In the genomic region with DNA sequence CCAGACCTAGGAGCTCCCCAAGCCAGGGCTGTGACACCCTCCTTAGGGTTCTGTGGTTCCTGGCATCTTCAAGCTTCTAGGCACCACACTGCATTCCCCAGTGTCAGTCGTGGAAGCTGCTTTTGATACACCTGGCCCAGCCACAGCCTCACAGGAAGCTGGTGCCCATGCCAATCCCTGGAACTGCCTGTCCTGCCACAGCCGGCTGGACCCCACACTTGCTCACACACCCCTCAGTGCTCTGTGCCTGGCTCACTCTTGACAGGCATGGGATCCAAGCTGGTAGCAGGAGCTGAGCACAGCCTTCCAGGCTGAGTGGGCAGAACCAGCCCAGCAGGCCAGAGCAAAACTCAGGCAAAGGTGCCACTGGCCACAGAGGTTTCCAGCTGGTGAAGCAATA, we compare ENCODE assay signal across 31 cellular contexts. TPM values are rescaled to one million over a fixed set of nuclear protein-coding genes. Genes with fewer than 3 reads are reported as not detected.
DNase-seq lines count a peak whose midpoint lies in the region; ATAC-seq, FAIRE-seq and TF ChIP-seq lines count a peak whose summit lies in the region.
"Had no signal": no experiment of that assay in that cellular context is flagged by ENCODE, and none has a peak within 500 bp of the region (broad histone marks: within the 10 kb centered on the region; RNA-seq: fewer than 3 reads in every experiment).

No MANE protein-coding gene starts in this region.

- no peak for TF ChIP-seq CTCF in natural killer cell (IDR thresholded peaks at IDR 0.05)
- TF ChIP-seq CTCF in kidney (IDR thresholded peaks at IDR 0.05; ENCODE audit: borderline replicate concordance, extremely low read depth, insufficient read depth), result no peak

- no peak overlapping the region for H3K4me3 Mint-ChIP-seq in natural killer cell treated with Interleukin-12 subunit alpha and Interleukin-12 subunit beta and Interleukin-15 and Interleukin-18, amount 100 ng/mL, for 72 hours
- H3K4me3 Mint-ChIP-seq in natural killer cell, result no peak overlapping the region
- H3K4me3 Mint-ChIP-seq in stimulated activated effector memory CD8-positive, alpha-beta T cell treated with anti-CD3 and anti-CD28 coated beads, Interleukin-12 subunit alpha, Interleukin-12 subunit beta, amount 100 ng/mL, for 72 hours, result no peak overlapping the region
- H3K4me3 Mint-ChIP-seq: CD14-positive monocyte; CD4-positive, alpha-beta memory T cell; CD4-positive, CD25-positive, alpha-beta regulatory T cell; CD8-positive, alpha-beta memory T cell had no signal

- no peak overlapping the region for H2BK15ac ChIP-seq in neuronal stem cell (ENCODE audit: low read length)

- ATAC-seq in natural killer cell treated with Interleukin-12 subunit alpha and Interleukin-12 subunit beta and Interleukin-15 and Interleukin-18, amount 100 ng/mL, for 72 hours, result peak; percentile 28 to 54
- ATAC-seq in natural killer cell, result no peak
- peak; percentile 38 for ATAC-seq in stimulated activated effector memory CD8-positive, alpha-beta T cell treated with anti-CD3 and anti-CD28 coated beads, Interleukin-12 subunit alpha, Interleukin-12 subunit beta, amount 100 ng/mL, for 72 hours
- ATAC-seq in HG03521 (IDR thresholded peaks at IDR 0.05; ENCODE audit: unreplicated experiment), result no peak
- ATAC-seq: GM12878 had no signal

- H2AK5ac ChIP-seq in neuronal stem cell (ENCODE audit: low read depth, low read length), result no peak overlapping the region

- no peak overlapping the region for H3K4ac ChIP-seq in neuronal stem cell (ENCODE audit: low read length)

- no peak overlapping the region for H2BK5ac ChIP-seq in neuronal stem cell (ENCODE audit: low read length)

- H2AFZ ChIP-seq in neuronal stem cell (ENCODE audit: low read length), result no peak overlapping the region

- H3K9me3 ChIP-seq in neuronal stem cell (replicated peaks in 1 of 2; ENCODE audit: control insufficient read depth in 2 of 2, insufficient read depth in 1 of 2, low read depth in 1 of 2, low read length in 2 of 2), result no peaks in the 10 kb centered on the region
- H3K9me3 ChIP-seq in kidney (ENCODE audit: control insufficient read depth in 1 of 2, low read length in 2 of 2), result no peaks in the 10 kb centered on the region
- H3K9me3 ChIP-seq: BE2C had no signal

- no peak overlapping the region for H4K91ac ChIP-seq in neuronal stem cell (ENCODE audit: low read depth, low read length, poor library complexity)

- peak overlapping the region; percentile 81 for H3K23ac ChIP-seq in neuronal stem cell (ENCODE audit: low read depth, low read length, poor library complexity)

- H3K27me3 ChIP-seq in neuronal stem cell (ENCODE audit: control insufficient read depth in 3 of 3, insufficient read depth in 3 of 3, low read depth in 1 of 3, low read length in 3 of 3), result no peaks in the 10 kb centered on the region
- H3K27me3 ChIP-seq: BE2C, BLaER1 had no signal

- H3K27me3 Mint-ChIP-seq in natural killer cell treated with Interleukin-12 subunit alpha and Interleukin-12 subunit beta and Interleukin-15 and Interleukin-18, amount 100 ng/mL, for 72 hours, result peaks cover 4 to 14% of the 10 kb centered on the region in 2 donors
- peaks cover 4 to 8% of the 10 kb centered on the region in 2 donors for H3K27me3 Mint-ChIP-seq in natural killer cell (ENCODE audit: low read depth in 2 of 2)

- H3K4me3 ChIP-seq in neuronal stem cell (ENCODE audit: low read length in 2 of 2), result no peak overlapping the region
- H3K4me3 ChIP-seq in kidney (ENCODE audit: low read length in 2 of 2), result no peak overlapping the region
- H3K4me3 ChIP-seq: BLaER1, GM12878 had no signal

- H3K9ac ChIP-seq in neuronal stem cell (ENCODE audit: low read depth, low read length, poor library complexity), result peak overlapping the region; percentile 16
- no peak overlapping the region for H3K9ac ChIP-seq in kidney (ENCODE audit: low read length in 2 of 2)
- H3K9ac ChIP-seq: BLaER1 had no signal

- H3K4me1 Mint-ChIP-seq in natural killer cell treated with Interleukin-12 subunit alpha and Interleukin-12 subunit beta and Interleukin-15 and Interleukin-18, amount 100 ng/mL, for 72 hours (ENCODE audit: low read depth in 2 of 2), result no peaks in the 10 kb centered on the region
- H3K4me1 Mint-ChIP-seq in natural killer cell, result no peaks in the 10 kb centered on the region
- H3K4me1 Mint-ChIP-seq in stimulated activated effector memory CD8-positive, alpha-beta T cell treated with anti-CD3 and anti-CD28 coated beads, Interleukin-12 subunit alpha, Interleukin-12 subunit beta, amount 100 ng/mL, for 72 hours, result no peaks in the 10 kb centered on the region
- H3K4me1 Mint-ChIP-seq: CD14-positive monocyte; CD4-positive, alpha-beta memory T cell; CD4-positive, CD25-positive, alpha-beta regulatory T cell; CD8-positive, alpha-beta memory T cell had no signal

- H4K8ac ChIP-seq in neuronal stem cell (ENCODE audit: low read depth, low read length), result no peak overlapping the region

- H3K36me3 ChIP-seq in neuronal stem cell (replicated peaks in 1 of 2; ENCODE audit: control insufficient read depth in 2 of 2, insufficient read depth in 2 of 2, low read length in 2 of 2) (no peaks in the 10 kb centered on the region), kidney (ENCODE audit: control insufficient read depth in 1 of 2, insufficient read depth in 2 of 2, low read length in 2 of 2) (no peaks in the 10 kb centered on the region)
- H3K36me3 ChIP-seq: BE2C, BLaER1 had no signal

- no peaks in the 10 kb centered on the region for H3K9me3 Mint-ChIP-seq in natural killer cell treated with Interleukin-12 subunit alpha and Interleukin-12 subunit beta and Interleukin-15 and Interleukin-18, amount 100 ng/mL, for 72 hours
- H3K9me3 Mint-ChIP-seq in natural killer cell, result no peaks in the 10 kb centered on the region
- H3K9me3 Mint-ChIP-seq in stimulated activated effector memory CD8-positive, alpha-beta T cell treated with anti-CD3 and anti-CD28 coated beads, Interleukin-12 subunit alpha, Interleukin-12 subunit beta, amount 100 ng/mL, for 72 hours, result no peaks in the 10 kb centered on the region
- H3K9me3 Mint-ChIP-seq: CD4-positive, alpha-beta memory T cell; CD4-positive, CD25-positive, alpha-beta regulatory T cell; CD8-positive, alpha-beta memory T cell had no signal

- no peak overlapping the region for H3K14ac ChIP-seq in neuronal stem cell (ENCODE audit: low read length)

- intact Hi-C loops in natural killer cell (cut with micrococcal nuclease), result no loop called here
- intact Hi-C loops in kidney (cut with DNase I), result no loop called here

- H3K4me2 ChIP-seq in neuronal stem cell (ENCODE audit: insufficient read depth, low read length, poor library complexity, severe bottlenecking), result no peak overlapping the region
- H3K4me2 ChIP-seq: BLaER1 had no signal

- FAIRE-seq in kidney (lab: Jason Lieb, UNC), result no peak
- FAIRE-seq: A204.1, GM12878, GM12892, GM18507 had no signal

- H3K18ac ChIP-seq in neuronal stem cell (ENCODE audit: low read length), result peak overlapping the region; percentile 87

- no peaks in the 10 kb centered on the region for H3K36me3 Mint-ChIP-seq in natural killer cell treated with Interleukin-12 subunit alpha and Interleukin-12 subunit beta and Interleukin-15 and Interleukin-18, amount 100 ng/mL, for 72 hours
- H3K36me3 Mint-ChIP-seq in natural killer cell, result no peaks in the 10 kb centered on the region
- no peaks in the 10 kb centered on the region for H3K36me3 Mint-ChIP-seq in stimulated activated effector memory CD8-positive, alpha-beta T cell treated with anti-CD3 and anti-CD28 coated beads, Interleukin-12 subunit alpha, Interleukin-12 subunit beta, amount 100 ng/mL, for 72 hours
- H3K36me3 Mint-ChIP-seq: CD14-positive monocyte; CD4-positive, alpha-beta memory T cell; CD4-positive, CD25-positive, alpha-beta regulatory T cell; CD8-positive, alpha-beta memory T cell had no signal

- H3K4me1 ChIP-seq in neuronal stem cell (ENCODE audit: control insufficient read depth in 2 of 2, insufficient read depth in 1 of 2, low read depth in 1 of 2, low read length in 2 of 2), result no peaks in the 10 kb centered on the region
- H3K4me1 ChIP-seq in kidney (ENCODE audit: control insufficient read depth in 1 of 2, insufficient read depth in 1 of 2, low read depth in 1 of 2, low read length in 2 of 2), result no peaks in the 10 kb centered on the region
- H3K4me1 ChIP-seq: BE2C, BLaER1 had no signal

- DNase-seq in natural killer cell treated with Interleukin-12 subunit alpha and Interleukin-12 subunit beta and Interleukin-15 and Interleukin-18, amount 100 ng/mL, for 72 hours (ENCODE audit: low spot score), result no peak
- DNase-seq in natural killer cell, result no peak
- DNase-seq in neuronal stem cell (ENCODE audit: low spot score), result no peak
- no peak for DNase-seq in stimulated activated effector memory CD8-positive, alpha-beta T cell treated with anti-CD3 and anti-CD28 coated beads, Interleukin-12 subunit alpha, Interleukin-12 subunit beta, amount 100 ng/mL, for 72 hours (ENCODE audit: low spot score in 2 of 2)
- DNase-seq in kidney, result no peak
- DNase-seq: 8988T; ACHN; BE2C; C1 segment of cervical spinal cord; CD4-positive, alpha-beta memory T cell; CD4-positive, CD25-positive, alpha-beta regulatory T cell; CD8-positive, alpha-beta memory T cell; COR-L47; DMS 273 treated with DMSO at 0.1 percent for 48 hours; DMS153; DMS53; DMS79; DND-41; EL; GDM1 had no signal

- no peak overlapping the region for H3K27ac ChIP-seq in neuronal stem cell (replicated peaks; ENCODE audit: low read length)
- H3K27ac ChIP-seq in kidney (ENCODE audit: low read depth in 2 of 2, low read length in 2 of 2), result no peak overlapping the region
- H3K27ac ChIP-seq: BLaER1 had no signal

- H2BK120ac ChIP-seq in neuronal stem cell (ENCODE audit: low read depth, low read length), result no peak overlapping the region

- peak overlapping the region; percentile 16 for H2BK12ac ChIP-seq in neuronal stem cell (ENCODE audit: low read length)

- H3K27ac Mint-ChIP-seq in natural killer cell treated with Interleukin-12 subunit alpha and Interleukin-12 subunit beta and Interleukin-15 and Interleukin-18, amount 100 ng/mL, for 72 hours, result no peak overlapping the region
- no peak overlapping the region for H3K27ac Mint-ChIP-seq in natural killer cell
- H3K27ac Mint-ChIP-seq in stimulated activated effector memory CD8-positive, alpha-beta T cell treated with anti-CD3 and anti-CD28 coated beads, Interleukin-12 subunit alpha, Interleukin-12 subunit beta, amount 100 ng/mL, for 72 hours, result no peak overlapping the region
- H3K27ac Mint-ChIP-seq: CD14-positive monocyte; CD4-positive, alpha-beta memory T cell; CD4-positive, CD25-positive, alpha-beta regulatory T cell; CD8-positive, alpha-beta memory T cell had no signal

- no CpG with 5 or more reads among the region's 2 CpGs for WGBS in neuronal stem cell (ENCODE audit: extremely low coverage in 2 of 2, insufficient read length in 2 of 2, insufficient replicate concordance in 1 of 2), 2 donors

- no peaks in the 10 kb centered on the region for H3K79me1 ChIP-seq in neuronal stem cell (ENCODE audit: low read depth, low read length)

RNA-seq across cellular contexts. Expression of gene LRRC72, which starts 21.8 kb away (rescaled TPM):
- not detected for total RNA-seq in natural killer cell treated with Interleukin-12 subunit alpha and Interleukin-12 subunit beta and Interleukin-15 and Interleukin-18, amount 100 ng/mL, for 72 hours
- total RNA-seq in natural killer cell (not detected), kidney (not detected)
- not detected for polyA plus RNA-seq in neuronal stem cell (2013, experiment 1 of 2)
- not detected for polyA plus RNA-seq in neuronal stem cell (2013, experiment 2 of 2)
- not detected for polyA plus RNA-seq in kidney (ENCODE audit: insufficient read depth, low read depth, low replicate concordance)
- total RNA-seq: A673; CD4-positive, alpha-beta memory T cell; CD4-positive, CD25-positive, alpha-beta regulatory T cell; CD8-positive, alpha-beta memory T cell; Daoy; G401; GM12878 had no signal
- polyA plus RNA-seq: AG04450; CD14-positive monocyte; CD4-positive, alpha-beta memory T cell; CD4-positive, CD25-positive, alpha-beta regulatory T cell; CD8-positive, alpha-beta memory T cell; GM12878 had no signal

Comparison
In these comparisons a context has a peak if more than half of its experiments do, and no peak if none do; other contexts are left out.
1. ATAC-seq: peak in natural killer cell treated with Interleukin-12 subunit alpha and Interleukin-12 subunit beta and Interleukin-15 and Interleukin-18, amount 100 ng/mL, for 72 hours (2 of 2) and stimulated activated effector memory CD8-positive, alpha-beta T cell treated with anti-CD3 and anti-CD28 coated beads, Interleukin-12 subunit alpha, Interleukin-12 subunit beta, amount 100 ng/mL, for 72 hours (single experiment); none in natural killer cell (0 of 3) and HG03521 (single experiment).